Comparison of ENCODE assay signal across 1 cellular context in the genomic region with DNA sequence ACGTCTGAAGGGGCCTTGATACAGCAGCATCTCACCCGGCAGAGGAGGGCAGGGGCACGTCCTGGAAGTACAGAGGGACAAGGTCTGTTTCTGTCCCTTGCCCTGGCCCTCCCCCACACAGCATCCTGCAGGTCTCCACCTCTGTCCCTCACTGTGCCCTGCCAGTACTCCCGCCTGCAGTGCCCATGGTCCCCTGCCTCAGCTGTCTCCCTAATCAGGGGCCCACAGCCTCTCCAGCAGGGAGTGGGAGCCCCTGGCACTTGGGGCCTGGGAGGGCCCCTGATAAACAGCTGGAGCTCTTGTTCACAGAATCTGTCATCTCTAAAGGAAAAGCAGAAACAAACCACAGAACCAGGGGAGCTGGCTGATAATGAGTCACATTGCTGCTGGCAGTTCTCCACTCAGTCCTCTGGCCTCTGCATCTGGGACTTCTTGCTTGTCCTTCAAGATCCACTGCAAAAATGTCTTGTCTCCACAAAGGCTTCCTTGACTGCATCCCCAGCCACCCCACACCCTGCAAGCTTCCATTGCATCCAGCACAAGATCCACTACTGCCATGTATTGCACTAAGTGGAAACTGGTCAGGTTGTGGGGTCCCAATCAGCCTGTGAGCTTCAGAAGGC.
TF ChIP-seq lines count a peak whose summit lies in the region.

No MANE protein-coding gene starts in this region.

TF ChIP-seq in K562, 482 proteins besides CTCF, POLR2A, EP300 and RAD21 (continued from another document and continues in another):
- TF ChIP-seq, protein P1, sequence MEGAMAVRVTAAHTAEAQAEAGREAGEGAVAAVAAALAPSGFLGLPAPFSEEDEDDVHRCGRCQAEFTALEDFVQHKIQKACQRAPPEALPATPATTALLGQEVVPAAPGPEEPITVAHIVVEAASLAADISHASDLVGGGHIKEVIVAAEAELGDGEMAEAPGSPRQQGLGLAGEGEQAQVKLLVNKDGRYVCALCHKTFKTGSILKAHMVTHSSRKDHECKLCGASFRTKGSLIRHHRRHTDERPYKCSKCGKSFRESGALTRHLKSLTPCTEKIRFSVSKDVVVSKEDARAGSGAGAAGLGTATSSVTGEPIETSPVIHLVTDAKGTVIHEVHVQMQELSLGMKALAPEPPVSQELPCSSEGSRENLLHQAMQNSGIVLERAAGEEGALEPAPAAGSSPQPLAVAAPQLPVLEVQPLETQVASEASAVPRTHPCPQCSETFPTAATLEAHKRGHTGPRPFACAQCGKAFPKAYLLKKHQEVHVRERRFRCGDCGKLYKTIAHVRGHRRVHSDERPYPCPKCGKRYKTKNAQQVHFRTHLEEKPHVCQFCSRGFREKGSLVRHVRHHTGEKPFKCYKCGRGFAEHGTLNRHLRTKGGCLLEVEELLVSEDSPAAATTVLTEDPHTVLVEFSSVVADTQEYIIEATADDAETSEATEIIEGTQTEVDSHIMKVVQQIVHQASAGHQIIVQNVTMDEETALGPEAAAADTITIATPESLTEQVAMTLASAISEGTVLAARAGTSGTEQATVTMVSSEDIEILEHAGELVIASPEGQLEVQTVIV (CRISPR knock-in tag; IDR thresholded peaks at IDR 0.05; ENCODE audit: borderline replicate concordance), result no peak
- TF ChIP-seq ZNF551 (CRISPR knock-in tag; IDR thresholded peaks at IDR 0.05) (no peak), HDAC8 (tag; IDR thresholded peaks at IDR 0.05) (no peak), NR1H2 (CRISPR knock-in tag; IDR thresholded peaks at IDR 0.05) (no peak), PML (IDR thresholded peaks at IDR 0.05; ENCODE audit: low read length) (peak; percentile 99), SP2 (IDR thresholded peaks at IDR 0.05; ENCODE audit: extremely low read depth, low read depth, low read length, poor library complexity, severe bottlenecking) (no peak), TAL1 (IDR thresholded peaks at IDR 0.05) (peak; percentile 98), CC2D1A (IDR thresholded peaks at IDR 0.05) (peak; percentile 100), SMARCA5 (IDR thresholded peaks at IDR 0.05) (no peak; the same call in 1 of the 2 replicates), FOS (IDR thresholded peaks at IDR 0.05; ENCODE audit: extremely low read depth, insufficient read length) (peak; percentile 56), KLF13 (tag; IDR thresholded peaks at IDR 0.05; ENCODE audit: borderline replicate concordance, low read depth) (peak; percentile 29; the same call in 1 of the 2 replicates), MYNN (IDR thresholded peaks at IDR 0.05) (peak; percentile 97), MYNN (CRISPR knock-in tag; IDR thresholded peaks at IDR 0.05) (no peak), PHB2 (IDR thresholded peaks at IDR 0.05; ENCODE audit: low read depth) (peak; percentile 94), RBM25 (IDR thresholded peaks at IDR 0.05; ENCODE audit: low read depth, low read length, severe bottlenecking) (no peak), MAFF (IDR thresholded peaks at IDR 0.05; ENCODE audit: low read length) (no peak), E2F3 (CRISPR knock-in tag; IDR thresholded peaks at IDR 0.05) (peak; percentile 89; the same call in 1 of the 2 replicates), CEBPB (tag; IDR thresholded peaks at IDR 0.05) (no peak), ZNF253 (CRISPR knock-in tag; conservative IDR thresholded peaks at IDR 0.05) (no peak), ZNF830 (CRISPR knock-in tag; IDR thresholded peaks at IDR 0.05) (peak; percentile 94; the same call in 1 of the 2 replicates), FOXJ3 (CRISPR knock-in tag; IDR thresholded peaks at IDR 0.05) (no peak), CBX3 (IDR thresholded peaks at IDR 0.05; ENCODE audit: borderline replicate concordance in 1 of 2, low read length in 2 of 2) (peak in 1 of 2 experiments; percentile 92; a peak in 1 of 3 replicates), EWSR1 (IDR thresholded peaks at IDR 0.05; ENCODE audit: borderline replicate concordance, low read depth, partially characterized antibody) (no peak), RCOR1 (IDR thresholded peaks at IDR 0.05; ENCODE audit: borderline replicate concordance in 1 of 2, low read depth in 2 of 2, low read length in 2 of 2) (peak; percentile 91 to 95; a peak in 3 of 4 replicates), SMAD4 (CRISPR knock-in tag; conservative IDR thresholded peaks at IDR 0.05) (peak; percentile 98), CXXC5 (CRISPR knock-in tag; IDR thresholded peaks at IDR 0.05) (peak; percentile 71), SNRNP70 (optimal IDR thresholded peaks at IDR 0.05; ENCODE audit: low read depth, low read length) (no peak), HEY1 (CRISPR knock-in tag; IDR thresholded peaks at IDR 0.05; ENCODE audit: borderline replicate concordance) (peak; percentile 83; the same call in 1 of the 2 replicates), HLTF (IDR thresholded peaks at IDR 0.05) (peak; percentile 84), HDAC1 (IDR thresholded peaks at IDR 0.05) (peak; percentile 85 to 96), HNRNPK (IDR thresholded peaks at IDR 0.05; ENCODE audit: low read depth, low read length, poor library complexity, severe bottlenecking) (no peak), HDAC2 (IDR thresholded peaks at IDR 0.05) (peak; percentile 97)
- TF ChIP-seq, protein P2, sequence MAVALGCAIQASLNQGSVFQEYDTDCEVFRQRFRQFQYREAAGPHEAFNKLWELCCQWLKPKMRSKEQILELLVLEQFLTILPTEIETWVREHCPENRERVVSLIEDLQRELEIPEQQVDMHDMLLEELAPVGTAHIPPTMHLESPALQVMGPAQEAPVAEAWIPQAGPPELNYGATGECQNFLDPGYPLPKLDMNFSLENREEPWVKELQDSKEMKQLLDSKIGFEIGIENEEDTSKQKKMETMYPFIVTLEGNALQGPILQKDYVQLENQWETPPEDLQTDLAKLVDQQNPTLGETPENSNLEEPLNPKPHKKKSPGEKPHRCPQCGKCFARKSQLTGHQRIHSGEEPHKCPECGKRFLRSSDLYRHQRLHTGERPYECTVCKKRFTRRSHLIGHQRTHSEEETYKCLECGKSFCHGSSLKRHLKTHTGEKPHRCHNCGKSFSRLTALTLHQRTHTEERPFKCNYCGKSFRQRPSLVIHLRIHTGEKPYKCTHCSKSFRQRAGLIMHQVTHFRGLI (CRISPR knock-in tag; IDR thresholded peaks at IDR 0.05), result peak; percentile 86; the same call in 1 of the 2 replicates
- TF ChIP-seq, protein P3, sequence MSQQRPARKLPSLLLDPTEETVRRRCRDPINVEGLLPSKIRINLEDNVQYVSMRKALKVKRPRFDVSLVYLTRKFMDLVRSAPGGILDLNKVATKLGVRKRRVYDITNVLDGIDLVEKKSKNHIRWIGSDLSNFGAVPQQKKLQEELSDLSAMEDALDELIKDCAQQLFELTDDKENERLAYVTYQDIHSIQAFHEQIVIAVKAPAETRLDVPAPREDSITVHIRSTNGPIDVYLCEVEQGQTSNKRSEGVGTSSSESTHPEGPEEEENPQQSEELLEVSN (IDR thresholded peaks at IDR 0.05; ENCODE audit: borderline replicate concordance in 1 of 2, extremely low read depth in 1 of 2, insufficient read depth in 1 of 2, insufficient read length in 1 of 2, low read depth in 1 of 2, low read length in 1 of 2, poor library complexity in 1 of 2, severe bottlenecking in 1 of 2), result peak in 1 of 2 experiments; percentile 15
- TF ChIP-seq, protein P4, sequence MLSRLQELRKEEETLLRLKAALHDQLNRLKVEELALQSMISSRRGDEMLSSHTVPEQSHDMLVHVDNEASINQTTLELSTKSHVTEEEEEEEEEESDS (CRISPR knock-in tag; IDR thresholded peaks at IDR 0.05), result no peak
- TF ChIP-seq, protein P5, sequence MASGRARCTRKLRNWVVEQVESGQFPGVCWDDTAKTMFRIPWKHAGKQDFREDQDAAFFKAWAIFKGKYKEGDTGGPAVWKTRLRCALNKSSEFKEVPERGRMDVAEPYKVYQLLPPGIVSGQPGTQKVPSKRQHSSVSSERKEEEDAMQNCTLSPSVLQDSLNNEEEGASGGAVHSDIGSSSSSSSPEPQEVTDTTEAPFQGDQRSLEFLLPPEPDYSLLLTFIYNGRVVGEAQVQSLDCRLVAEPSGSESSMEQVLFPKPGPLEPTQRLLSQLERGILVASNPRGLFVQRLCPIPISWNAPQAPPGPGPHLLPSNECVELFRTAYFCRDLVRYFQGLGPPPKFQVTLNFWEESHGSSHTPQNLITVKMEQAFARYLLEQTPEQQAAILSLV (tag; IDR thresholded peaks at IDR 0.05), result 0 out of 2 replicates have a peak, but pooled peaks have one; percentile 37
- TF ChIP-seq, protein P6, sequence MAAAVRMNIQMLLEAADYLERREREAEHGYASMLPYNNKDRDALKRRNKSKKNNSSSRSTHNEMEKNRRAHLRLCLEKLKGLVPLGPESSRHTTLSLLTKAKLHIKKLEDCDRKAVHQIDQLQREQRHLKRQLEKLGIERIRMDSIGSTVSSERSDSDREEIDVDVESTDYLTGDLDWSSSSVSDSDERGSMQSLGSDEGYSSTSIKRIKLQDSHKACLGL (CRISPR knock-in tag; IDR thresholded peaks at IDR 0.05; ENCODE audit: borderline replicate concordance, poor library complexity, severe bottlenecking), result no peak
- TF ChIP-seq, protein P7, sequence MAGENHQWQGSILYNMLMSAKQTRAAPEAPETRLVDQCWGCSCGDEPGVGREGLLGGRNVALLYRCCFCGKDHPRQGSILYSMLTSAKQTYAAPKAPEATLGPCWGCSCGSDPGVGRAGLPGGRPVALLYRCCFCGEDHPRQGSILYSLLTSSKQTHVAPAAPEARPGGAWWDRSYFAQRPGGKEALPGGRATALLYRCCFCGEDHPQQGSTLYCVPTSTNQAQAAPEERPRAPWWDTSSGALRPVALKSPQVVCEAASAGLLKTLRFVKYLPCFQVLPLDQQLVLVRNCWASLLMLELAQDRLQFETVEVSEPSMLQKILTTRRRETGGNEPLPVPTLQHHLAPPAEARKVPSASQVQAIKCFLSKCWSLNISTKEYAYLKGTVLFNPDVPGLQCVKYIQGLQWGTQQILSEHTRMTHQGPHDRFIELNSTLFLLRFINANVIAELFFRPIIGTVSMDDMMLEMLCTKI (IDR thresholded peaks at IDR 0.05; ENCODE audit: partially characterized antibody), result no peak
- TF ChIP-seq, protein P8, sequence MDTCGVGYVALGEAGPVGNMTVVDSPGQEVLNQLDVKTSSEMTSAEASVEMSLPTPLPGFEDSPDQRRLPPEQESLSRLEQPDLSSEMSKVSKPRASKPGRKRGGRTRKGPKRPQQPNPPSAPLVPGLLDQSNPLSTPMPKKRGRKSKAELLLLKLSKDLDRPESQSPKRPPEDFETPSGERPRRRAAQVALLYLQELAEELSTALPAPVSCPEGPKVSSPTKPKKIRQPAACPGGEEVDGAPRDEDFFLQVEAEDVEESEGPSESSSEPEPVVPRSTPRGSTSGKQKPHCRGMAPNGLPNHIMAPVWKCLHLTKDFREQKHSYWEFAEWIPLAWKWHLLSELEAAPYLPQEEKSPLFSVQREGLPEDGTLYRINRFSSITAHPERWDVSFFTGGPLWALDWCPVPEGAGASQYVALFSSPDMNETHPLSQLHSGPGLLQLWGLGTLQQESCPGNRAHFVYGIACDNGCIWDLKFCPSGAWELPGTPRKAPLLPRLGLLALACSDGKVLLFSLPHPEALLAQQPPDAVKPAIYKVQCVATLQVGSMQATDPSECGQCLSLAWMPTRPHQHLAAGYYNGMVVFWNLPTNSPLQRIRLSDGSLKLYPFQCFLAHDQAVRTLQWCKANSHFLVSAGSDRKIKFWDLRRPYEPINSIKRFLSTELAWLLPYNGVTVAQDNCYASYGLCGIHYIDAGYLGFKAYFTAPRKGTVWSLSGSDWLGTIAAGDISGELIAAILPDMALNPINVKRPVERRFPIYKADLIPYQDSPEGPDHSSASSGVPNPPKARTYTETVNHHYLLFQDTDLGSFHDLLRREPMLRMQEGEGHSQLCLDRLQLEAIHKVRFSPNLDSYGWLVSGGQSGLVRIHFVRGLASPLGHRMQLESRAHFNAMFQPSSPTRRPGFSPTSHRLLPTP (IDR thresholded peaks at IDR 0.05; ENCODE audit: borderline replicate concordance, extremely low read depth, insufficient read length), result no peak
- TF ChIP-seq, protein P9, sequence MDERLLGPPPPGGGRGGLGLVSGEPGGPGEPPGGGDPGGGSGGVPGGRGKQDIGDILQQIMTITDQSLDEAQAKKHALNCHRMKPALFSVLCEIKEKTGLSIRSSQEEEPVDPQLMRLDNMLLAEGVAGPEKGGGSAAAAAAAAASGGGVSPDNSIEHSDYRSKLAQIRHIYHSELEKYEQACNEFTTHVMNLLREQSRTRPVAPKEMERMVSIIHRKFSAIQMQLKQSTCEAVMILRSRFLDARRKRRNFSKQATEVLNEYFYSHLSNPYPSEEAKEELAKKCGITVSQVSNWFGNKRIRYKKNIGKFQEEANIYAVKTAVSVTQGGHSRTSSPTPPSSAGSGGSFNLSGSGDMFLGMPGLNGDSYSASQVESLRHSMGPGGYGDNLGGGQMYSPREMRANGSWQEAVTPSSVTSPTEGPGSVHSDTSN (CRISPR knock-in tag; IDR thresholded peaks at IDR 0.05; ENCODE audit: low read depth), result no peak
- TF ChIP-seq, protein P9 (tag; conservative IDR thresholded peaks at IDR 0.05; ENCODE audit: low read depth), result peak; percentile 75
- TF ChIP-seq, protein P10, sequence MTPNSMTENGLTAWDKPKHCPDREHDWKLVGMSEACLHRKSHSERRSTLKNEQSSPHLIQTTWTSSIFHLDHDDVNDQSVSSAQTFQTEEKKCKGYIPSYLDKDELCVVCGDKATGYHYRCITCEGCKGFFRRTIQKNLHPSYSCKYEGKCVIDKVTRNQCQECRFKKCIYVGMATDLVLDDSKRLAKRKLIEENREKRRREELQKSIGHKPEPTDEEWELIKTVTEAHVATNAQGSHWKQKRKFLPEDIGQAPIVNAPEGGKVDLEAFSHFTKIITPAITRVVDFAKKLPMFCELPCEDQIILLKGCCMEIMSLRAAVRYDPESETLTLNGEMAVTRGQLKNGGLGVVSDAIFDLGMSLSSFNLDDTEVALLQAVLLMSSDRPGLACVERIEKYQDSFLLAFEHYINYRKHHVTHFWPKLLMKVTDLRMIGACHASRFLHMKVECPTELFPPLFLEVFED (CRISPR knock-in tag; conservative IDR thresholded peaks at IDR 0.05), result 0 out of 2 replicates have a peak, but pooled peaks have one; percentile 44
- TF ChIP-seq, protein P11, sequence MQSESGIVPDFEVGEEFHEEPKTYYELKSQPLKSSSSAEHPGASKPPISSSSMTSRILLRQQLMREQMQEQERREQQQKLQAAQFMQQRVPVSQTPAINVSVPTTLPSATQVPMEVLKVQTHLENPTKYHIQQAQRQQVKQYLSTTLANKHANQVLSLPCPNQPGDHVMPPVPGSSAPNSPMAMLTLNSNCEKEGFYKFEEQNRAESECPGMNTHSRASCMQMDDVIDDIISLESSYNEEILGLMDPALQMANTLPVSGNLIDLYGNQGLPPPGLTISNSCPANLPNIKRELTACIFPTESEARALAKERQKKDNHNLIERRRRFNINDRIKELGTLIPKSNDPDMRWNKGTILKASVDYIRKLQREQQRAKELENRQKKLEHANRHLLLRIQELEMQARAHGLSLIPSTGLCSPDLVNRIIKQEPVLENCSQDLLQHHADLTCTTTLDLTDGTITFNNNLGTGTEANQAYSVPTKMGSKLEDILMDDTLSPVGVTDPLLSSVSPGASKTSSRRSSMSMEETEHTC (IDR thresholded peaks at IDR 0.05), result peak; percentile 98
